In the genomic region with DNA sequence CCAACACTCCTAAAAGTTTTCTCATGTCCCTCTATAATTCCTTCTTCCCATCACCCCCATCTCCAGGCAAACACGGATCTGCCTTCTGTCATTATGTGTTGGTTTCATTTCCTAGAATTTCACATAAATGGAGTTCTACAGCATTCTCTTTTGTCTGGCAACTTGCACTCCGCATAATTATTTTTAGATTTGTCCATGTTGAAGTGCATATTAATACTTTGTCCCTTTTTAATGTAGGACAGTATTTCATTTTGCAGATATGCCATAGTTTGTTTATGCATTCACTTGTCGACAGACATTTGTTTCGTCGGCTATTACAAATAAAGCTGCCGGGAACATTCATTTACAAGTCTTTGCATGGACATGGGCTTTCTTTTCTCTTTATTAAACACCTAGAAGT, we compare ENCODE assay signal across 18 cellular contexts.
DNase-seq lines count a peak whose midpoint lies in the region; ATAC-seq, FAIRE-seq and TF ChIP-seq lines count a peak whose summit lies in the region.
"Had no signal": no experiment of that assay in that cellular context is flagged by ENCODE, and none has a peak within 500 bp of the region (broad histone marks: within the 10 kb centered on the region; RNA-seq: fewer than 3 reads in every experiment).

No MANE protein-coding gene starts in this region.

- in situ Hi-C loops in gastrocnemius medialis (cut with MboI; ENCODE audit: low sequenced_read_pairs in 4 of 4), result no loop called here

- H2AFZ ChIP-seq in fibroblast of lung (ENCODE audit: low read length), result peak overlapping the region; percentile 2

- ATAC-seq in gastrocnemius medialis (no peak), HG03432 (IDR thresholded peaks at IDR 0.05; ENCODE audit: unreplicated experiment) (no peak)

- DNase-seq in left ventricle myocardium inferior (no peak), right atrium auricular region (ENCODE audit: low spot score) (no peak), fibroblast of lung (ENCODE audit: low read depth in 2 of 2) (no peak), uterus (no peak), D721Med (ENCODE audit: insufficient read length, low spot score) (no peak), gastrocnemius medialis (no peak)
- DNase-seq: BE2C; C1 segment of cervical spinal cord; CD4-positive, CD25-positive, alpha-beta regulatory T cell; CD8-positive, alpha-beta memory T cell; COR-L47; H9 had no signal

- TF ChIP-seq POLR2A in uterus (IDR thresholded peaks at IDR 0.05) (no peak), gastrocnemius medialis (IDR thresholded peaks at IDR 0.05) (no peak)

- intact Hi-C loops in left ventricle myocardium inferior (cut with micrococcal nuclease) (no loop called here), uterus (cut with DNase I; ENCODE audit: low total_unique reads) (no loop called here), gastrocnemius medialis (cut with DNase I; ENCODE audit: low total_unique reads) (no loop called here)

- H3K9me3 ChIP-seq in left ventricle myocardium inferior (replicated peaks) (no peaks in the 10 kb centered on the region), right atrium auricular region (no peaks in the 10 kb centered on the region), fibroblast of lung (ENCODE audit: control insufficient read depth, insufficient read depth, low read depth, low read length) (no peaks in the 10 kb centered on the region), uterus (no peaks in the 10 kb centered on the region), gastrocnemius medialis (no peaks in the 10 kb centered on the region)
- H3K9me3 ChIP-seq: BE2C had no signal

- no peak overlapping the region for H3K4me3 ChIP-seq in left ventricle myocardium inferior
- H3K4me3 ChIP-seq in right atrium auricular region, result no peak overlapping the region
- H3K4me3 ChIP-seq in fibroblast of lung (replicated peaks in 1 of 4; ENCODE audit: control extremely low read depth in 1 of 4, insufficient read depth in 1 of 4, low read depth in 3 of 4, low read length in 4 of 4), result peak overlapping the region in 3 of 4 experiments; percentile 9 to 29 (median 19)
- no peak overlapping the region for H3K4me3 ChIP-seq in rectal smooth muscle tissue (ENCODE audit: low read length)
- no peak overlapping the region for H3K4me3 ChIP-seq in uterus
- no peak overlapping the region for H3K4me3 ChIP-seq in gastrocnemius medialis

- no peaks in the 10 kb centered on the region for H3K27me3 ChIP-seq in left ventricle myocardium inferior (ENCODE audit: low read depth)
- H3K27me3 ChIP-seq in right atrium auricular region, result no peaks in the 10 kb centered on the region
- H3K27me3 ChIP-seq in fibroblast of lung (ENCODE audit: control insufficient read depth, insufficient read depth, low read length), result no peaks in the 10 kb centered on the region
- no peaks in the 10 kb centered on the region for H3K27me3 ChIP-seq in rectal smooth muscle tissue (ENCODE audit: control insufficient read depth, insufficient read depth, low read length)
- no peaks in the 10 kb centered on the region for H3K27me3 ChIP-seq in uterus
- no peaks in the 10 kb centered on the region for H3K27me3 ChIP-seq in gastrocnemius medialis
- H3K27me3 ChIP-seq: BE2C had no signal

- no peak for FAIRE-seq in D721Med (lab: Jason Lieb, UNC)
- FAIRE-seq: G401.6, GM12891, GM19239, H1 had no signal

- peak overlapping the region; percentile 9 for H3K4me2 ChIP-seq in fibroblast of lung (ENCODE audit: extremely low read depth, insufficient read depth, low read length)

- no peak overlapping the region for H3K9ac ChIP-seq in fibroblast of lung (ENCODE audit: insufficient read depth, low read length)
- H3K9ac ChIP-seq in rectal smooth muscle tissue (ENCODE audit: low read length), result no peak overlapping the region

- H3K4me1 ChIP-seq in left ventricle myocardium inferior (peaks cover 82% of the 10 kb centered on the region), right atrium auricular region (peaks cover 0 to 65% of the 10 kb centered on the region in 2 donors), fibroblast of lung (ENCODE audit: control insufficient read depth, extremely low read depth, insufficient read depth, low read length) (peaks cover 14% of the 10 kb centered on the region), rectal smooth muscle tissue (ENCODE audit: control insufficient read depth, insufficient read depth, low read length) (peaks cover 31% of the 10 kb centered on the region), uterus (peaks cover 6 to 16% of the 10 kb centered on the region in 2 donors), gastrocnemius medialis (peaks cover 32 to 46% of the 10 kb centered on the region in 2 donors)
- H3K4me1 ChIP-seq: BE2C had no signal

- H3K36me3 ChIP-seq in left ventricle myocardium inferior, result no peaks in the 10 kb centered on the region
- H3K36me3 ChIP-seq in right atrium auricular region, result no peaks in the 10 kb centered on the region
- H3K36me3 ChIP-seq in fibroblast of lung (ENCODE audit: control insufficient read depth, insufficient read depth, low read length), result no peaks in the 10 kb centered on the region
- H3K36me3 ChIP-seq in rectal smooth muscle tissue (ENCODE audit: control insufficient read depth, insufficient read depth, low read length), result no peaks in the 10 kb centered on the region
- no peaks in the 10 kb centered on the region for H3K36me3 ChIP-seq in uterus
- no peaks in the 10 kb centered on the region for H3K36me3 ChIP-seq in gastrocnemius medialis
- H3K36me3 ChIP-seq: BE2C had no signal

- no peaks in the 10 kb centered on the region for H3K79me2 ChIP-seq in fibroblast of lung (ENCODE audit: control insufficient read depth, insufficient read depth, low read length)

- no peaks in the 10 kb centered on the region for H4K20me1 ChIP-seq in fibroblast of lung (ENCODE audit: control insufficient read depth, extremely low read depth, insufficient read depth, low read length)

- peak overlapping the region; percentile 77 for H3K27ac ChIP-seq in left ventricle myocardium inferior (replicated peaks)
- H3K27ac ChIP-seq in right atrium auricular region, result peak overlapping the region in 1 of 2 donors; percentile 40
- no peak overlapping the region for H3K27ac ChIP-seq in fibroblast of lung (ENCODE audit: insufficient read depth, low read length)
- peak overlapping the region; percentile 78 for H3K27ac ChIP-seq in rectal smooth muscle tissue (ENCODE audit: low read depth, low read length)
- peak overlapping the region; percentile 63 to 77 for H3K27ac ChIP-seq in uterus
- H3K27ac ChIP-seq in gastrocnemius medialis, result no peak overlapping the region

- no peak for TF ChIP-seq CTCF in left ventricle myocardium inferior (IDR thresholded peaks at IDR 0.05; ENCODE audit: borderline replicate concordance)
- TF ChIP-seq CTCF in right atrium auricular region (IDR thresholded peaks at IDR 0.05), result no peak
- TF ChIP-seq CTCF in fibroblast of lung (conservative IDR thresholded peaks at IDR 0.05 in 1 of 2, IDR thresholded peaks at IDR 0.05 in 1 of 2; ENCODE audit: low read depth in 1 of 2, low read length in 2 of 2), result no peak
- no peak for TF ChIP-seq CTCF in uterus (IDR thresholded peaks at IDR 0.05)
- no peak for TF ChIP-seq CTCF in D721Med (IDR thresholded peaks at IDR 0.05; ENCODE audit: insufficient read depth, missing control alignments)
- TF ChIP-seq CTCF in gastrocnemius medialis (IDR thresholded peaks at IDR 0.05 in 4 of 5, conservative IDR thresholded peaks at IDR 0.05 in 1 of 5), result no peak

Comparison
In these comparisons a context has a peak if more than half of its experiments do, and no peak if none do; other contexts are left out.
1. H3K27ac ChIP-seq: peak in left ventricle myocardium inferior (single experiment), rectal smooth muscle tissue (single experiment) and uterus (2 of 2); none in fibroblast of lung (single experiment) and gastrocnemius medialis (0 of 4).
2. H3K4me3 ChIP-seq: peak in fibroblast of lung (3 of 4); none in left ventricle myocardium inferior (single experiment), right atrium auricular region (0 of 2), rectal smooth muscle tissue (single experiment), uterus (0 of 2) and gastrocnemius medialis (0 of 4).